Comparison of ENCODE assay signal across 19 cellular contexts in the genomic region with DNA sequence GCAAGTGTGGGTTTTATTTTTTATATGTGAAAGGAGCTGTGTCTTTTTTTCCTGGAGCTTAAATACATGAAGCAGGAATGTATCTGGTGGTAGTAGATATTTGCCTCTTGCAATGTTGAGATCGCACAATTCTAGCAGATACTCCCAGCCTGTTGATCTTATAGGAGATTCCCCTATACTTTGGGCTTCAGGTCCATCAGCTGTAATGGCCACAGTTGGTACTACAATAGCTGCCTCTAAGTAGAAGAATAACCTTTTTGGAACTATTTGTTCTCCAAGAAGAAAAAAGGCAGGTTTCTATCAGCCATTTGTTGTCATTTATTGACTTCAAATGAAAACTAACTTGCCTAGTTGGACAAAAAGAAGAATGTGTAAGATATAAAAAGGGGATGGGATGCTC. TPM values are rescaled to one million over a fixed set of nuclear protein-coding genes. Genes with fewer than 3 reads are reported as not detected.
DNase-seq lines count a peak whose midpoint lies in the region; ATAC-seq and TF ChIP-seq lines count a peak whose summit lies in the region.
"Had no signal": no experiment of that assay in that cellular context is flagged by ENCODE, and none has a peak within 500 bp of the region (broad histone marks: within the 10 kb centered on the region; RNA-seq: fewer than 3 reads in every experiment).

No MANE protein-coding gene starts in this region.

- H3K36me3 ChIP-seq in H7 (replicated peaks; ENCODE audit: control insufficient read depth, insufficient read depth, low read length) (no peaks in the 10 kb centered on the region), RWPE2 (ENCODE audit: low read depth) (no peaks in the 10 kb centered on the region), gastroesophageal sphincter (no peaks in the 10 kb centered on the region), thoracic aorta (no peaks in the 10 kb centered on the region)
- H3K36me3 ChIP-seq: heart right ventricle had no signal

- peak overlapping the region; percentile 98 for H3K27ac ChIP-seq in RWPE2 (ENCODE audit: poor library complexity, severe bottlenecking)
- H3K27ac ChIP-seq in gastroesophageal sphincter: peak overlapping the region; percentile 18 to 63 (median 44)
- no peak overlapping the region for H3K27ac ChIP-seq in thoracic aorta

- H3K9me3 ChIP-seq in RWPE2 (ENCODE audit: severe bottlenecking) (no peaks in the 10 kb centered on the region), gastroesophageal sphincter (no peaks in the 10 kb centered on the region), thoracic aorta (no peaks in the 10 kb centered on the region)
- H3K9me3 ChIP-seq: heart right ventricle, mucosa of descending colon, SK-N-SH had no signal

- peak; percentile 43 for ATAC-seq in RWPE2 (ENCODE audit: low read depth)
- ATAC-seq in gastroesophageal sphincter: no peak
- no peak for ATAC-seq in thoracic aorta (ENCODE audit: insufficient number of reproducible peaks, low FRiP score, low read depth)
- ATAC-seq: heart right ventricle, mucosa of descending colon had no signal

- TF ChIP-seq CTCF in RWPE2 (IDR thresholded peaks at IDR 0.05; ENCODE audit: poor library complexity, severe bottlenecking) (no peak), gastroesophageal sphincter (IDR thresholded peaks at IDR 0.05) (no peak), thoracic aorta (IDR thresholded peaks at IDR 0.05) (peak; percentile 10)

- 100% methylated on average over 1 of the region's 1 CpG for WGBS in gastroesophageal sphincter (ENCODE audit: low coverage in 1 of 2), 2 donors

- H3K27me3 ChIP-seq in H7 (ENCODE audit: control insufficient read depth, insufficient read depth, low read length) (no peaks in the 10 kb centered on the region), RWPE2 (ENCODE audit: insufficient read depth, poor library complexity, severe bottlenecking) (no peaks in the 10 kb centered on the region), gastroesophageal sphincter (no peaks in the 10 kb centered on the region), thoracic aorta (replicated peaks; ENCODE audit: insufficient read depth) (no peaks in the 10 kb centered on the region)
- H3K27me3 ChIP-seq: heart right ventricle had no signal

- TF ChIP-seq EP300 in gastroesophageal sphincter (IDR thresholded peaks at IDR 0.05): no peak

- no peak overlapping the region for H3K4me3 ChIP-seq in H7 (ENCODE audit: insufficient read depth, low read depth, low read length)
- H3K4me3 ChIP-seq in RWPE2 (ENCODE audit: severe bottlenecking): no peak overlapping the region
- H3K4me3 ChIP-seq in gastroesophageal sphincter: no peak overlapping the region
- no peak overlapping the region for H3K4me3 ChIP-seq in thoracic aorta
- H3K4me3 ChIP-seq: heart right ventricle, mucosa of descending colon had no signal

- TF ChIP-seq POLR2A in gastroesophageal sphincter (IDR thresholded peaks at IDR 0.05): no peak

- peak; percentile 18 for DNase-seq in H7
- DNase-seq in RWPE2 (ENCODE audit: low spot score): no peak
- no peak for DNase-seq in thoracic aorta (ENCODE audit: low spot score)
- DNase-seq in NCI-H2196 treated with DMSO at 0.1 percent for 48 hours (lab: John Stamatoyannopoulos, UW; ENCODE audit: unreplicated experiment): no peak
- no peak for DNase-seq in activated naive CD4-positive, alpha-beta T cell treated with Interleukin-2 at 50 U/mL for 16 hours
- no peak for DNase-seq in stimulated activated naive CD4-positive, alpha-beta T cell (lab: John Stamatoyannopoulos, UW)
- DNase-seq: activated CD8-positive, alpha-beta memory T cell treated with anti-CD3 and anti-CD28 coated beads for 24 hours; CD4-positive, alpha-beta T cell; erythroblast; heart right ventricle; mucosa of descending colon; NCI-H1694 treated with DMSO at 0.1 percent for 48 hours; NCI-H2171; NCI-H524 treated with DMSO at 0.1 percent for 48 hours; RPMI8226; SK-N-SH; stimulated activated CD4-positive, alpha-beta T cell treated with anti-CD3 and anti-CD28 coated beads, Interleukin-2, amount 100 ng/mL, for 24 hours; T-helper 2 cell had no signal

- H3K4me1 ChIP-seq in RWPE2 (ENCODE audit: insufficient read depth, poor library complexity, severe bottlenecking) (peaks cover 39% of the 10 kb centered on the region), gastroesophageal sphincter (peaks cover 5 to 31% (median 8%) of the 10 kb centered on the region in 3 donors), thoracic aorta (ENCODE audit: control insufficient read depth in 1 of 2, low read depth in 2 of 2) (peaks cover 10 to 60% of the 10 kb centered on the region in 2 donors)

RNA-seq across cellular contexts. Expression of gene LIMCH1, which starts 37.7 kb away (rescaled TPM):
- 0.76 and 0.85 TPM in 2 replicates for total RNA-seq in H7 (2014; rRNA removed; shearing (Covaris generic))
- 10 to 100 TPM in 3 of 4 donors, 1 to 10 TPM in 1; 9.8 to 82.9 (median 63.1) TPM for total RNA-seq in gastroesophageal sphincter
- 100 to 1,000 TPM in 1 of 2 donors, 10 to 100 TPM in 1; 95.3 to 158 TPM for total RNA-seq in thoracic aorta
- total RNA-seq: CD4-positive, alpha-beta T cell had no signal

Comparison
In these comparisons a context has a peak if more than half of its experiments do, and no peak if none do; other contexts are left out.
1. H3K27ac ChIP-seq: peak in RWPE2 (single experiment) and gastroesophageal sphincter (4 of 4); none in thoracic aorta (0 of 2).